ENCODE assay signal across 8 cellular contexts in the genomic region with DNA sequence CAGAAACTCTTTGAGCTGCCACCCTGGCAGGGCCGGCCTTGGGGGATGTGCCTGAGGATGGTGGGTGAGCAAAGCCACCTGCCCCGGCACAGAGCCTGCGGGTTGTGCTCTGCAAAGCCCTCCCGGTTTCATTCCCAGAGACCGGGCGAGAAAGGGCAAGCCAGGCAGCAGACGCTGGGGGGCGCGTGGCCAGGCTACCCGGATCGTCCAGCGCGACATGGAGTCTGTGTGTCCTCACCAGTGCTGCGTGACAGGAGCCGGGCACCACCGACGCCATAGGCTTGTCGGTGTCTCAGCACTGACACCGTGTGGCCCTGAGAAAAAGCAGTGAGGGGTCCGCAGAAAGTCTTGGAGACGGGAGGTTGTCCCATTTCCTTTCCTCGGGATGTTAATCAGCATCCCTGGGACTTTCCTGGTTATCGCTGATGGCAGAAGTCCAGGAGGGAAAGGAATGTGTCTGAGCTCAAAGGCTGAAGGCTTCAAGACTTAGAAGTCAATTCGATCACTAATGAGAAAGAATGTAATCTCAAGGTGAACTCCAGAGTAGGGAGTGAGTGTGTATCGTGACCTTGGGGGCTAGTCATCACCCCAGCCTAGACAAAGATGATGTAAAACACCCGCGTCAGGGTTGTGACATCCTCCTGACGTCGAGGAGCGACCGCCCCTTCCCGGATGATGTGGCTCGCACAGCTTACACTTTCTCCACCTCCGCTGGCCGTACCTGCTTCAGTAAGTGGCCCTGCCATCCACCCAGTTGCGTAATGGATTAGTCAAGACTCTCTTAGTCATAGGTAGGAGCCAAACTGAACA. TPM values are rescaled to one million over a fixed set of nuclear protein-coding genes. Genes with fewer than 3 reads are reported as not detected.
A peak's percentile ranks its signal among the peaks of the same experiment; 100 is the strongest.
DNase-seq lines count a peak whose midpoint lies in the region; ATAC-seq, FAIRE-seq and TF ChIP-seq lines count a peak whose summit lies in the region.

No MANE protein-coding gene starts in this region.

- POLR2A ChIA-PET in A549 (lab: Yijun Ruan, JAX): interaction anchor here (1.1 kb wide), 1 partner anchor 68 kb away, joined by 4 read pairs; no protein-coding TSS in a partner anchor

- H3K4me3 ChIP-seq in A549 (peak overlapping the region; percentile 39), WI38 (ENCODE audit: low read depth, low read length) (peak overlapping the region; percentile 32), coronary artery (peak overlapping the region; percentile 52)

- TF ChIP-seq CTCF in A549 (IDR thresholded peaks at IDR 0.05) (peak; percentile 60), WI38 (IDR thresholded peaks at IDR 0.05; ENCODE audit: low read depth, low read length) (peak; percentile 55), coronary artery (IDR thresholded peaks at IDR 0.05) (peak; percentile 37)

- peak; percentile 94 to 96 for ATAC-seq in A549
- no peak for ATAC-seq in HG02885 (IDR thresholded peaks at IDR 0.05; ENCODE audit: poor library complexity, unreplicated experiment)

- peak; percentile 54 to 69 for TF ChIP-seq RAD21 in A549 (conservative IDR thresholded peaks at IDR 0.05 in 1 of 2, IDR thresholded peaks at IDR 0.05 in 1 of 2)

- FAIRE-seq in A549 (lab: Jason Lieb, UNC): no peak
- peak; percentile 74 for FAIRE-seq in GM19239 (lab: Jason Lieb, UNC)

- H3K27ac ChIP-seq in A549 (peak overlapping the region; percentile 70 to 85), coronary artery (no peak overlapping the region)

- WGBS in A549 (ENCODE audit: missing lambda C conversion rate): 2% methylated on average over 28 of the region's 36 CpGs

- DNase-seq in A549 (ENCODE audit: low read depth in 1 of 2, low spot score in 1 of 2): peak; percentile 88 to 94
- DNase-seq in GM19239 (ENCODE audit: insufficient read length, low spot score): peak; percentile 61
- DNase-seq in NCI-H2227 (lab: John Stamatoyannopoulos, UW; ENCODE audit: unreplicated experiment): peak; percentile 75
- peak; percentile 74 for DNase-seq in coronary artery (ENCODE audit: low spot score)
- DNase-seq in kidney tubule cell (ENCODE audit: low spot score): peak; percentile 98
- DNase-seq in stimulated activated CD4-positive, alpha-beta T cell treated with anti-CD3 and anti-CD28 coated beads, Interleukin-1b, Interleukin-23, amount 100 ng/mL, for 24 hours (ENCODE audit: low read depth in 4 of 4, low spot score in 1 of 4): peak in 3 of 4 experiments; percentile 18 to 30 (median 29)

- TF ChIP-seq EP300 in A549 (IDR thresholded peaks at IDR 0.05): peak; percentile 20 to 44; a peak in 2 of 5 replicates

- peak overlapping the region; percentile 63 for H3K4me2 ChIP-seq in A549

- peaks cover 10% of the 10 kb centered on the region; the same call in 2 of the 3 replicates for H3K4me1 ChIP-seq in A549

- no peak for TF ChIP-seq POLR2A in A549 (IDR thresholded peaks at IDR 0.05; ENCODE audit: low read length)

- no peaks in the 10 kb centered on the region for H3K9me3 ChIP-seq in A549

- CTCF ChIA-PET in A549 (lab: Yijun Ruan, JAX): interaction anchor here (0.6 to 7.7 kb wide), 21 partner anchors 9 to 457 kb away, joined by 3 to 96 read pairs (median 3); a partner anchor contains a TSS

TF ChIP-seq in A549, 52 proteins besides CTCF, POLR2A, EP300 and RAD21:
- TF ChIP-seq, protein P1, sequence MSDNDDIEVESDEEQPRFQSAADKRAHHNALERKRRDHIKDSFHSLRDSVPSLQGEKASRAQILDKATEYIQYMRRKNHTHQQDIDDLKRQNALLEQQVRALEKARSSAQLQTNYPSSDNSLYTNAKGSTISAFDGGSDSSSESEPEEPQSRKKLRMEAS (IDR thresholded peaks at IDR 0.05): peak; percentile 74
- TF ChIP-seq CBX8 (IDR thresholded peaks at IDR 0.05) (no peak), ESRRA (IDR thresholded peaks at IDR 0.05; ENCODE audit: borderline replicate concordance, low read length) (peak; percentile 92), GATA3 (IDR thresholded peaks at IDR 0.05; ENCODE audit: borderline replicate concordance) (0 out of 2 replicates have a peak, but pooled peaks have one; percentile 33), FOSB (CRISPR knock-in tag; IDR thresholded peaks at IDR 0.05) (no peak), JUNB (IDR thresholded peaks at IDR 0.05) (peak; percentile 60; the same call in 1 of the 2 replicates), FOXS1 (CRISPR knock-in tag; IDR thresholded peaks at IDR 0.05) (no peak), KDM1A (IDR thresholded peaks at IDR 0.05; ENCODE audit: low read depth) (0 out of 2 replicates have a peak, but pooled peaks have one; percentile 11), SMC3 (IDR thresholded peaks at IDR 0.05) (peak; percentile 73), JUN (IDR thresholded peaks at IDR 0.05) (peak in 1 of 2 experiments; percentile 63; a peak in 2 of 5 replicates), HOXA7 (CRISPR knock-in tag; IDR thresholded peaks at IDR 0.05) (no peak), CEBPB (IDR thresholded peaks at IDR 0.05) (peak; percentile 92), FOSL2 (IDR thresholded peaks at IDR 0.05) (peak; percentile 40; the same call in 1 of the 2 replicates), FOSL2 (CRISPR knock-in tag; IDR thresholded peaks at IDR 0.05) (peak; percentile 82), ZNF302 (CRISPR knock-in tag; IDR thresholded peaks at IDR 0.05) (no peak), ZFP36 (IDR thresholded peaks at IDR 0.05; ENCODE audit: borderline replicate concordance, partially characterized antibody) (no peak), NR3C1 (IDR thresholded peaks at IDR 0.05) (no peak), ZSCAN20 (CRISPR knock-in tag; IDR thresholded peaks at IDR 0.05) (no peak), BHLHE40 (IDR thresholded peaks at IDR 0.05; ENCODE audit: low read depth, low read length) (no peak), CBX2 (IDR thresholded peaks at IDR 0.05; ENCODE audit: borderline replicate concordance, low read depth) (no peak)
- TF ChIP-seq, protein P2, sequence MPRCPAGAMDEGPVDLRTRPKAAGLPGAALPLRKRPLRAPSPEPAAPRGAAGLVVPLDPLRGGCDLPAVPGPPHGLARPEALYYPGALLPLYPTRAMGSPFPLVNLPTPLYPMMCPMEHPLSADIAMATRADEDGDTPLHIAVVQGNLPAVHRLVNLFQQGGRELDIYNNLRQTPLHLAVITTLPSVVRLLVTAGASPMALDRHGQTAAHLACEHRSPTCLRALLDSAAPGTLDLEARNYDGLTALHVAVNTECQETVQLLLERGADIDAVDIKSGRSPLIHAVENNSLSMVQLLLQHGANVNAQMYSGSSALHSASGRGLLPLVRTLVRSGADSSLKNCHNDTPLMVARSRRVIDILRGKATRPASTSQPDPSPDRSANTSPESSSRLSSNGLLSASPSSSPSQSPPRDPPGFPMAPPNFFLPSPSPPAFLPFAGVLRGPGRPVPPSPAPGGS (IDR thresholded peaks at IDR 0.05): 0 out of 3 replicates have a peak, but pooled peaks have one; percentile 53
- TF ChIP-seq, protein P3, sequence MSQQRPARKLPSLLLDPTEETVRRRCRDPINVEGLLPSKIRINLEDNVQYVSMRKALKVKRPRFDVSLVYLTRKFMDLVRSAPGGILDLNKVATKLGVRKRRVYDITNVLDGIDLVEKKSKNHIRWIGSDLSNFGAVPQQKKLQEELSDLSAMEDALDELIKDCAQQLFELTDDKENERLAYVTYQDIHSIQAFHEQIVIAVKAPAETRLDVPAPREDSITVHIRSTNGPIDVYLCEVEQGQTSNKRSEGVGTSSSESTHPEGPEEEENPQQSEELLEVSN (IDR thresholded peaks at IDR 0.05; ENCODE audit: borderline replicate concordance, low read depth): 0 out of 2 replicates have a peak, but pooled peaks have one; percentile 51
- TF ChIP-seq, protein P4, sequence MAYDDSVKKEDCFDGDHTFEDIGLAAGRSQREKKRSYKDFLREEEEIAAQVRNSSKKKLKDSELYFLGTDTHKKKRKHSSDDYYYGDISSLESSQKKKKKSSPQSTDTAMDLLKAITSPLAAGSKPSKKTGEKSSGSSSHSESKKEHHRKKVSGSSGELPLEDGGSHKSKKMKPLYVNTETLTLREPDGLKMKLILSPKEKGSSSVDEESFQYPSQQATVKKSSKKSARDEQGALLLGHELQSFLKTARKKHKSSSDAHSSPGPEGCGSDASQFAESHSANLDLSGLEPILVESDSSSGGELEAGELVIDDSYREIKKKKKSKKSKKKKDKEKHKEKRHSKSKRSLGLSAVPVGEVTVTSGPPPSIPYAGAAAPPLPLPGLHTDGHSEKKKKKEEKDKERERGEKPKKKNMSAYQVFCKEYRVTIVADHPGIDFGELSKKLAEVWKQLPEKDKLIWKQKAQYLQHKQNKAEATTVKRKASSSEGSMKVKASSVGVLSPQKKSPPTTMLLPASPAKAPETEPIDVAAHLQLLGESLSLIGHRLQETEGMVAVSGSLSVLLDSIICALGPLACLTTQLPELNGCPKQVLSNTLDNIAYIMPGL (CRISPR knock-in tag; IDR thresholded peaks at IDR 0.05; ENCODE audit: borderline replicate concordance): no peak
- TF ChIP-seq, protein P5, sequence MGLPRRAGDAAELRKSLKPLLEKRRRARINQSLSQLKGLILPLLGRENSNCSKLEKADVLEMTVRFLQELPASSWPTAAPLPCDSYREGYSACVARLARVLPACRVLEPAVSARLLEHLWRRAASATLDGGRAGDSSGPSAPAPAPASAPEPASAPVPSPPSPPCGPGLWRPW (IDR thresholded peaks at IDR 0.05): peak; percentile 61

RNA-seq across cellular contexts. Expression of a gene that starts 36.3 kb away (rescaled TPM):
- polyA plus RNA-seq in A549 (2011; rRNA removed) (0.01 TPM in 1 of 2 replicates, not detected in the other), A549 (2017; fragmentation: RNase III; extraction: RNeasy Plus Mini Kit Qiagen cat#74134 plus additional on column Dnase treatment) (not detected in 3 replicates)
- not detected in 2 replicates for polyA plus RNA-seq in A549 (2012; cell fraction: cytosol; rRNA removed)
- not detected in 2 replicates for polyA plus RNA-seq in A549 (2012; cell fraction: nucleus; rRNA removed)
- polyA minus RNA-seq in A549 (2011; rRNA and poly(A)+ RNA removed): not detected in 2 replicates

RNA-seq across cellular contexts. Expression of a gene that starts 37.2 kb away (rescaled TPM):
- not detected in 2 replicates for polyA plus RNA-seq in A549 (2011; rRNA removed)
- not detected in 2 replicates for polyA plus RNA-seq in A549 (2012; cell fraction: cytosol; rRNA removed)
- polyA plus RNA-seq in A549 (2012; cell fraction: nucleus; rRNA removed): not detected in 2 replicates
- polyA plus RNA-seq in A549 (2017; fragmentation: RNase III; extraction: RNeasy Plus Mini Kit Qiagen cat#74134 plus additional on column Dnase treatment): not detected in 3 replicates
- not detected in 2 replicates for polyA minus RNA-seq in A549 (2011; rRNA and poly(A)+ RNA removed)

Comparison
In these comparisons a context has a peak if more than half of its experiments do, and no peak if none do; other contexts are left out.
1. DNase-seq: peak in every context shown above with its lines; median percentile 98 in kidney tubule cell; 91 in A549; 75 in NCI-H2227; 74 in coronary artery; 61 in GM19239; 29 in stimulated activated CD4-positive, alpha-beta T cell treated with anti-CD3 and anti-CD28 coated beads, Interleukin-1b, Interleukin-23, amount 100 ng/mL, for 24 hours.
2. H3K27ac ChIP-seq: peak in A549 (2 of 2); none in coronary artery (0 of 2).
3. Peak in every context shown above with its lines, with median percentiles within 50 percentile points of each other: H3K4me3 ChIP-seq and CTCF ChIP-seq.